In the genomic region with DNA sequence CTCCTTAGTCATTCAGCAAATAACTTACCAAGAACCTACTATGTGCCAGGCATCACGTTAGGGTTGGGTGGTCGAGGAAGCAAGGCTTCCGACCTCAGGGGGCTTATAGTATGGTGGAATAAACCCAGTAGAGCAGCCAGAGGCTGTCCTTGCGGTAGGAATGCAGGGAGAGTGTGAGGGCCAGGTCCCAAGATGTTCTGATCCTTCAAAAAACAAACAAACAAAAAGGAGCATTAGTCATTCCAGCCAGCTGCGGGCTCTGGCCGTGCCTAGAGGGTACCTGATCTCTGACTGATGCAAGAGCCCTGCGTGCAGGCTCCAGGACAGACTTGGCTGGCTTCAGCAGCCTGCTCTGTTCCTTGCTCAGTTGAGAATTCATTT, we compare ENCODE assay signal across 9 cellular contexts. TPM values are rescaled to one million over a fixed set of nuclear protein-coding genes. Genes with fewer than 3 reads are reported as not detected.
A peak's percentile ranks its signal among the peaks of the same experiment; 100 is the strongest.
DNase-seq lines count a peak whose midpoint lies in the region; ATAC-seq and TF ChIP-seq lines count a peak whose summit lies in the region.
"Had no signal": no experiment of that assay in that cellular context is flagged by ENCODE, and none has a peak within 500 bp of the region (broad histone marks: within the 10 kb centered on the region; RNA-seq: fewer than 3 reads in every experiment).

No MANE protein-coding gene starts in this region.

- H3K4me1 ChIP-seq in thyroid gland = peaks cover 34 to 38% of the 10 kb centered on the region in 2 donors

- ATAC-seq in HG03280 (IDR thresholded peaks at IDR 0.05; ENCODE audit: unreplicated experiment) = no peak

- no peaks in the 10 kb centered on the region for H3K36me3 ChIP-seq in thyroid gland

- no peaks in the 10 kb centered on the region for H3K27me3 ChIP-seq in thyroid gland

- TF ChIP-seq POLR2A in thyroid gland (IDR thresholded peaks at IDR 0.05) = peak in 1 of 2 donors; percentile 8

- WGBS in thyroid gland, 2 donors = 49 to 59% methylated on average over 7 of the region's 7 CpGs

- intact Hi-C loops in thyroid gland (cut with DNase I) = no loop called here

- no peaks in the 10 kb centered on the region for H3K9me3 Mint-ChIP-seq in T-helper 2 cell treated with Interferon-gamma antibody and Interleukin-4, amounts not matched to agents 5 μg/mL and 100 μg/mL, for 36 hours
- H3K9me3 Mint-ChIP-seq: activated B cell treated with CpG ODN at 0.5 μM for 24 hours had no signal

- peak overlapping the region; percentile 57 to 94 (median 76) for H3K27ac ChIP-seq in thyroid gland

- H3K27me3 Mint-ChIP-seq in T-helper 2 cell treated with Interferon-gamma antibody and Interleukin-4, amounts not matched to agents 5 μg/mL and 100 μg/mL, for 36 hours (ENCODE audit: low read depth) = no peaks in the 10 kb centered on the region
- H3K27me3 Mint-ChIP-seq: activated B cell treated with CpG ODN at 0.5 μM for 24 hours had no signal

- H3K4me1 Mint-ChIP-seq in T-helper 2 cell treated with Interferon-gamma antibody and Interleukin-4, amounts not matched to agents 5 μg/mL and 100 μg/mL, for 36 hours (ENCODE audit: low read depth) = peaks cover 18% of the 10 kb centered on the region

- H3K4me3 Mint-ChIP-seq in T-helper 2 cell treated with Interferon-gamma antibody and Interleukin-4, amounts not matched to agents 5 μg/mL and 100 μg/mL, for 36 hours = peak overlapping the region; percentile 25
- H3K4me3 Mint-ChIP-seq: activated B cell treated with CpG ODN at 0.5 μM for 24 hours had no signal

- no peaks in the 10 kb centered on the region for H3K9me3 ChIP-seq in thyroid gland

- peaks cover 18% of the 10 kb centered on the region for H3K36me3 Mint-ChIP-seq in T-helper 2 cell treated with Interferon-gamma antibody and Interleukin-4, amounts not matched to agents 5 μg/mL and 100 μg/mL, for 36 hours (ENCODE audit: low read depth)

- H3K4me3 ChIP-seq in foreskin fibroblast (ENCODE audit: low read depth in 1 of 2, low read length in 2 of 2) (no peak overlapping the region), thyroid gland (replicated peaks in 1 of 3) (no peak overlapping the region)

- TF ChIP-seq CTCF in foreskin fibroblast (IDR thresholded peaks at IDR 0.05; ENCODE audit: low read depth, low read length) (peak; percentile 60), thyroid gland (IDR thresholded peaks at IDR 0.05) (peak in 4 of 6 experiments; percentile 9 to 34 (median 24))

- peak overlapping the region; percentile 75 for H3K27ac Mint-ChIP-seq in T-helper 2 cell treated with Interferon-gamma antibody and Interleukin-4, amounts not matched to agents 5 μg/mL and 100 μg/mL, for 36 hours
- H3K27ac Mint-ChIP-seq: activated B cell treated with CpG ODN at 0.5 μM for 24 hours had no signal

- peak; percentile 32 for DNase-seq in SIG-M5 treated with dmso at 0.1 percent for 504 hours (lab: John Stamatoyannopoulos, UW; ENCODE audit: unreplicated experiment)
- DNase-seq in SIG-M5 (lab: John Stamatoyannopoulos, UW) = no peak
- DNase-seq in T-helper 2 cell treated with Interferon-gamma antibody and Interleukin-4, amounts not matched to agents 5 μg/mL and 100 μg/mL, for 36 hours (ENCODE audit: low spot score) = no peak
- peak; percentile 90 to 97 for DNase-seq in foreskin fibroblast
- DNase-seq in thyroid gland = peak; percentile 71 to 78
- no peak for DNase-seq in GDM1 (lab: John Stamatoyannopoulos, UW)
- no peak for DNase-seq in RPMI8226
- DNase-seq: activated B cell treated with CpG ODN at 0.5 μM for 24 hours had no signal

RNA-seq across cellular contexts. Expression of a gene that starts 18.2 kb away (rescaled TPM):
- 10 to 100 TPM; 45.9 to 62.8 (median 51.6) TPM for total RNA-seq in thyroid gland

RNA-seq across cellular contexts. Expression of a gene that starts 18.3 kb away (rescaled TPM):
- total RNA-seq in thyroid gland = 100 to 1,000 TPM in 2 of 4 donors, 10 to 100 TPM in 2; 65.0 to 114 (median 88.4) TPM

Comparison
In these comparisons a context has a peak if more than half of its experiments do, and no peak if none do; other contexts are left out.
1. DNase-seq: peak in SIG-M5 treated with dmso at 0.1 percent for 504 hours (single experiment), foreskin fibroblast (2 of 2) and thyroid gland (2 of 2); none in SIG-M5 (single experiment), T-helper 2 cell treated with Interferon-gamma antibody and Interleukin-4, amounts not matched to agents 5 μg/mL and 100 μg/mL, for 36 hours (single experiment), GDM1 (single experiment) and RPMI8226 (single experiment).